ENCODE assay signal across 25 cellular contexts in genomic region chr7:157801109-157801508, GRCh38.
"Had no signal": no experiment of that assay in that cellular context is flagged by ENCODE, and none has a peak within 500 bp of the region (broad histone marks: within the 10 kb centered on the region; RNA-seq: fewer than 3 reads in every experiment).

No MANE protein-coding gene starts in this region.

- H3K36me3 Mint-ChIP-seq: mesothelial cell of epicardium, naive B cell, natural killer cell had no signal

- FAIRE-seq: keratinocyte, pancreas had no signal

- H3K4me3 Mint-ChIP-seq: mesothelial cell of epicardium; natural killer cell; stimulated activated naive CD8-positive, alpha-beta T cell treated with anti-CD3 and anti-CD28 coated beads, Interleukin-15, Interleukin-2, amounts not matched to agents 100 ng/mL and 50 ng/mL, for 24 hours had no signal

- H3K4me2 ChIP-seq: smooth muscle cell had no signal

- H3K36me3 ChIP-seq: left lung, pancreas, prostate gland, right lobe of liver, suprapubic skin, thoracic aorta, tibial artery, uterus had no signal

- DNase-seq: hippocampal formation; left colon; mesendoderm; naive B cell; natural killer cell; nucleus accumbens; stimulated activated CD4-positive, alpha-beta T cell treated with anti-CD3 and anti-CD28 coated beads, Interleukin-12 subunit alpha, Interleukin-12 subunit beta, amount 100 ng/mL, for 4 hours; stimulated activated CD4-positive, alpha-beta T cell treated with anti-CD3 and anti-CD28 coated beads, Interleukin-15, amount 100 ng/mL, for 24 hours; stimulated activated CD4-positive, alpha-beta T cell treated with anti-CD3 and anti-CD28 coated beads, Interleukin-2, amount 100 ng/mL, for 24 hours; stimulated activated CD4-positive, alpha-beta T cell treated with anti-CD3 and anti-CD28 coated beads, Interleukin-4, amount 100 ng/mL, for 1 hour; stimulated activated naive CD4-positive, alpha-beta T cell; tibial artery; trophoblast cell; uterus had no signal

- H3K27me3 Mint-ChIP-seq: stimulated activated naive CD8-positive, alpha-beta T cell treated with anti-CD3 and anti-CD28 coated beads, Interleukin-15, Interleukin-2, amounts not matched to agents 100 ng/mL and 50 ng/mL, for 24 hours had no signal

- H3K27ac ChIP-seq: left lung, pancreas, prostate gland, right lobe of liver, suprapubic skin, thoracic aorta, tibial artery, uterus had no signal

- H3K4me3 ChIP-seq: left lung, lung, pancreas, prostate gland, right lobe of liver, smooth muscle cell, suprapubic skin, thoracic aorta, tibial artery, uterus had no signal

- H3K27me3 ChIP-seq: left lung, pancreas, right lobe of liver, suprapubic skin, uterus had no signal

- H3K9me3 ChIP-seq: left lung, pancreas, prostate gland, right lobe of liver, thoracic aorta, uterus had no signal

- ATAC-seq: left colon, left lung, natural killer cell, pancreas, right lobe of liver had no signal

- H3K9me3 Mint-ChIP-seq: natural killer cell; stimulated activated naive CD8-positive, alpha-beta T cell treated with anti-CD3 and anti-CD28 coated beads, Interleukin-15, Interleukin-2, amounts not matched to agents 100 ng/mL and 50 ng/mL, for 24 hours had no signal

- H3K4me1 Mint-ChIP-seq: mesothelial cell of epicardium, naive B cell, natural killer cell had no signal

- H3K4me1 ChIP-seq: left lung, pancreas, prostate gland, right lobe of liver, suprapubic skin, tibial artery, uterus had no signal

- H3K27ac Mint-ChIP-seq: mesothelial cell of epicardium; naive B cell; natural killer cell; stimulated activated naive CD8-positive, alpha-beta T cell treated with anti-CD3 and anti-CD28 coated beads, Interleukin-15, Interleukin-2, amounts not matched to agents 100 ng/mL and 50 ng/mL, for 24 hours had no signal
